19 cellular contexts compared by ENCODE assay signal in the genomic region with DNA sequence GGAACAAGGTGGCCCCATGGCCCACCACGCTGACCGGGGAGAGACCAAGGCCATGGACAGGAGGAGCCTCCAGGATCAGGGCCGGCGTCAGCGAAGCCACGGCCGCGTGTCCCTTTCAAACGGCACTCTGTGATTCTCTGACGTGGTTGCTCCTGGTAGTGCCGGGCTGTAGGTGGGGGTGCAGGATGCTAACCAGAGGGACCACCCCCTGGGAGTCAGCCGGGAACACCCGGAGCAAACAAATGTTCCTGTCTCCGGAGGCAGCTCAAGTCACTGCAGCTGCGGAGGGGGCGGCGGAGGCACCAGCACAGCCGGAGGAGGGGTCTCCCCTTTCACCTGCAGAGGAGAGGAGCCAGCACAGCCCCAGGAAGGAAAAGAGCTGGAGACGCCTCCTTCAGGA.
DNase-seq lines count a peak whose midpoint lies in the region; ATAC-seq and TF ChIP-seq lines count a peak whose summit lies in the region.
"Had no signal": no experiment of that assay in that cellular context is flagged by ENCODE, and none has a peak within 500 bp of the region (broad histone marks: within the 10 kb centered on the region; RNA-seq: fewer than 3 reads in every experiment).

No MANE protein-coding gene starts in this region.

- H3K4me1 Mint-ChIP-seq in endothelial cell (ENCODE audit: unreplicated experiment) = no peaks in the 10 kb centered on the region

- H3K36me3 ChIP-seq in HUES64 (ENCODE audit: insufficient read depth, low read length) = no peaks in the 10 kb centered on the region
- H3K36me3 ChIP-seq: SJCRH30 had no signal

- H3K27ac Mint-ChIP-seq in endothelial cell (ENCODE audit: unreplicated experiment) = peak overlapping the region; percentile 74

- peaks cover 3% of the 10 kb centered on the region; the same call in 1 of the 2 replicates for H3K4me1 ChIP-seq in HUES64 (ENCODE audit: insufficient read depth, low read length)
- H3K4me1 ChIP-seq: SJCRH30 had no signal

- peaks cover 23% of the 10 kb centered on the region for H3K36me3 Mint-ChIP-seq in endothelial cell (ENCODE audit: low read depth, unreplicated experiment)

- H3K27me3 ChIP-seq in HUES64 (ENCODE audit: insufficient read depth, low read length) = no peaks in the 10 kb centered on the region
- H3K27me3 ChIP-seq: SJCRH30 had no signal

- no peak for ATAC-seq in GM21447 (IDR thresholded peaks at IDR 0.05; ENCODE audit: unreplicated experiment)
- ATAC-seq: HepG2 had no signal

- peaks cover 8% of the 10 kb centered on the region for H3K27me3 Mint-ChIP-seq in endothelial cell (ENCODE audit: unreplicated experiment)

- H3K4me3 Mint-ChIP-seq in endothelial cell (ENCODE audit: unreplicated experiment) = peak overlapping the region; percentile 80

- H3K4me3 ChIP-seq in HUES64 (ENCODE audit: low read length) = peak overlapping the region; percentile 27; the same call in 1 of the 2 replicates
- H3K4me3 ChIP-seq: PC-9, SJCRH30 had no signal

- H3K9me3 ChIP-seq in HUES64 (ENCODE audit: insufficient read depth, low read depth, low read length) = no peaks in the 10 kb centered on the region
- H3K9me3 ChIP-seq: SJCRH30 had no signal

- TF ChIP-seq CTCF in endothelial cell (IDR thresholded peaks at IDR 0.05; ENCODE audit: unreplicated experiment) = no peak

- no peak overlapping the region for H3K9ac ChIP-seq in HUES64 (ENCODE audit: low read depth, low read length)

- peaks cover 70% of the 10 kb centered on the region for H3K9me3 Mint-ChIP-seq in endothelial cell (ENCODE audit: unreplicated experiment)

- no peak overlapping the region for H3K27ac ChIP-seq in HUES64 (ENCODE audit: low read depth, low read length)
- H3K27ac ChIP-seq: C4-2B, PC-9, SJCRH30 had no signal

- DNase-seq in endothelial cell (ENCODE audit: low spot score) (no peak), left kidney (ENCODE audit: low read depth, low spot score) (peak; percentile 37), hypothalamus (lab: John Stamatoyannopoulos, UW) (no peak), GM19240 (ENCODE audit: insufficient read length, low spot score) (no peak), GM19238 (ENCODE audit: insufficient read length, low spot score) (no peak)
- DNase-seq: ACHN, DMS79, GOT3, KG1, NCI-H1417, NCI-H1930, NCI-H226, NCI-H524 treated with DMSO at 0.1 percent for 48 hours, PC-9, SJCRH30 had no signal

- 38% methylated on average over 19 of the region's 19 CpGs for WGBS in HUES64
